8 cellular contexts compared by ENCODE assay signal in genomic region chr3:12967751-12968209, GRCh38.
DNase-seq lines count a peak whose midpoint lies in the region; ATAC-seq and TF ChIP-seq lines count a peak whose summit lies in the region.

No MANE protein-coding gene starts in this region.

- H3K4me3 ChIP-seq in HEK293 (ENCODE audit: low read depth, low read length) = peak overlapping the region; percentile 16

- peak; percentile 85 for DNase-seq in EL
- peak; percentile 67 for DNase-seq in MV-4-11 (lab: John Stamatoyannopoulos, UW)
- DNase-seq in caudate nucleus (lab: John Stamatoyannopoulos, UW) = peak in 59 of 61 donors; percentile 15 to 93 (median 82)
- DNase-seq in islet precursor cell = peak; percentile 97
- peak; percentile 90 for DNase-seq in stimulated activated CD4-positive, alpha-beta T cell treated with anti-CD3 and anti-CD28 coated beads, Interleukin-12 subunit alpha, Interleukin-12 subunit beta, amount 100 ng/mL, for 4 hours
- DNase-seq in NCI-H446 treated with DMSO at 0.1 percent for 48 hours (lab: John Stamatoyannopoulos, UW) = no peak

- peaks cover 0 to 2% of the 10 kb centered on the region in 2 experiments; a peak in 1 of 3 replicates for H3K36me3 ChIP-seq in HEK293 (ENCODE audit: control insufficient read depth in 2 of 2, insufficient read depth in 1 of 2, low read length in 2 of 2)

- peaks cover 7% of the 10 kb centered on the region for H3K4me1 ChIP-seq in HEK293 (ENCODE audit: control insufficient read depth, insufficient read depth, low read length)

- TF ChIP-seq CTCF in HEK293 (tag by site-specific recombination; IDR thresholded peaks at IDR 0.05) = no peak

- CTCF ChIA-PET in HEK293 (lab: Yijun Ruan, JAX) = interaction anchor here (0.6 to 1.7 kb wide), 3 partner anchors 16 to 99 kb away, joined by 4 to 8 read pairs (median 4); no protein-coding TSS in a partner anchor

- ATAC-seq in activated CD4-positive, CD25-positive, alpha-beta regulatory T cell treated with anti-CD3 and anti-CD28 coated beads, Interleukin-2, amount 50 U/mL, for 24 hours = peak; percentile 87

- POLR2A ChIA-PET in HEK293 (lab: Yijun Ruan, JAX) = interaction anchor here (0.6 to 1.9 kb wide), 10 partner anchors 9 to 484 kb away, joined by 3 to 6 read pairs (median 3); partner anchors contain the start of gene RPL32

- H3K9me3 ChIP-seq in HEK293 (ENCODE audit: control insufficient read depth, insufficient read depth, low read depth, low read length) = no peaks in the 10 kb centered on the region

- no peak overlapping the region; the same call in 1 of the 2 replicates for H3K27ac ChIP-seq in HEK293 (ENCODE audit: extremely low read depth, low read depth, low read length)
- peak overlapping the region; percentile 53 for H3K27ac ChIP-seq in caudate nucleus (ENCODE audit: low read depth, low read length)

TF ChIP-seq in HEK293, 187 proteins besides CTCF, POLR2A, EP300 and RAD21:
- TF ChIP-seq SP2 (tag by site-specific recombination; IDR thresholded peaks at IDR 0.05) = peak; percentile 40; the same call in 1 of the 2 replicates
- peak; percentile 32; the same call in 1 of the 2 replicates for TF ChIP-seq KLF1 (tag by site-specific recombination; IDR thresholded peaks at IDR 0.05)
- peak; percentile 74 for TF ChIP-seq PRDM10 (tag by site-specific recombination; IDR thresholded peaks at IDR 0.05)
- TF ChIP-seq, protein P1, sequence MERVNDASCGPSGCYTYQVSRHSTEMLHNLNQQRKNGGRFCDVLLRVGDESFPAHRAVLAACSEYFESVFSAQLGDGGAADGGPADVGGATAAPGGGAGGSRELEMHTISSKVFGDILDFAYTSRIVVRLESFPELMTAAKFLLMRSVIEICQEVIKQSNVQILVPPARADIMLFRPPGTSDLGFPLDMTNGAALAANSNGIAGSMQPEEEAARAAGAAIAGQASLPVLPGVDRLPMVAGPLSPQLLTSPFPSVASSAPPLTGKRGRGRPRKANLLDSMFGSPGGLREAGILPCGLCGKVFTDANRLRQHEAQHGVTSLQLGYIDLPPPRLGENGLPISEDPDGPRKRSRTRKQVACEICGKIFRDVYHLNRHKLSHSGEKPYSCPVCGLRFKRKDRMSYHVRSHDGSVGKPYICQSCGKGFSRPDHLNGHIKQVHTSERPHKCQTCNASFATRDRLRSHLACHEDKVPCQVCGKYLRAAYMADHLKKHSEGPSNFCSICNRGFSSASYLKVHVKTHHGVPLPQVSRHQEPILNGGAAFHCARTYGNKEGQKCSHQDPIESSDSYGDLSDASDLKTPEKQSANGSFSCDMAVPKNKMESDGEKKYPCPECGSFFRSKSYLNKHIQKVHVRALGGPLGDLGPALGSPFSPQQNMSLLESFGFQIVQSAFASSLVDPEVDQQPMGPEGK (tag by site-specific recombination; IDR thresholded peaks at IDR 0.05) = peak; percentile 38
- peak; percentile 40 for TF ChIP-seq IKZF3 (tag by site-specific recombination; IDR thresholded peaks at IDR 0.05)
- peak; percentile 62 for TF ChIP-seq SP3 (tag by site-specific recombination; IDR thresholded peaks at IDR 0.05)
- TF ChIP-seq ZNF585B (tag by site-specific recombination; IDR thresholded peaks at IDR 0.05) = no peak
- TF ChIP-seq ZNF510 (tag by site-specific recombination; IDR thresholded peaks at IDR 0.05; ENCODE audit: insufficient replicate concordance) = no peak
- peak; percentile 99 for TF ChIP-seq ZNF600 (tag by site-specific recombination; IDR thresholded peaks at IDR 0.05)
- TF ChIP-seq ZNF768 (tag by site-specific recombination; IDR thresholded peaks at IDR 0.05) = peak; percentile 37; the same call in 1 of the 2 replicates
- TF ChIP-seq ZNF670 (tag by site-specific recombination; IDR thresholded peaks at IDR 0.05; ENCODE audit: low read depth) = no peak
- TF ChIP-seq ZNF792 (tag by site-specific recombination; IDR thresholded peaks at IDR 0.05) = no peak
- TF ChIP-seq ZBTB20 (tag by site-specific recombination; IDR thresholded peaks at IDR 0.05) = peak; percentile 33; the same call in 1 of the 2 replicates
- no peak for TF ChIP-seq ZNF311 (tag by site-specific recombination; IDR thresholded peaks at IDR 0.05; ENCODE audit: borderline replicate concordance)
- peak; percentile 47 for TF ChIP-seq SP7 (tag by site-specific recombination; IDR thresholded peaks at IDR 0.05)
